8 cellular contexts compared by ENCODE assay signal in the genomic region with DNA sequence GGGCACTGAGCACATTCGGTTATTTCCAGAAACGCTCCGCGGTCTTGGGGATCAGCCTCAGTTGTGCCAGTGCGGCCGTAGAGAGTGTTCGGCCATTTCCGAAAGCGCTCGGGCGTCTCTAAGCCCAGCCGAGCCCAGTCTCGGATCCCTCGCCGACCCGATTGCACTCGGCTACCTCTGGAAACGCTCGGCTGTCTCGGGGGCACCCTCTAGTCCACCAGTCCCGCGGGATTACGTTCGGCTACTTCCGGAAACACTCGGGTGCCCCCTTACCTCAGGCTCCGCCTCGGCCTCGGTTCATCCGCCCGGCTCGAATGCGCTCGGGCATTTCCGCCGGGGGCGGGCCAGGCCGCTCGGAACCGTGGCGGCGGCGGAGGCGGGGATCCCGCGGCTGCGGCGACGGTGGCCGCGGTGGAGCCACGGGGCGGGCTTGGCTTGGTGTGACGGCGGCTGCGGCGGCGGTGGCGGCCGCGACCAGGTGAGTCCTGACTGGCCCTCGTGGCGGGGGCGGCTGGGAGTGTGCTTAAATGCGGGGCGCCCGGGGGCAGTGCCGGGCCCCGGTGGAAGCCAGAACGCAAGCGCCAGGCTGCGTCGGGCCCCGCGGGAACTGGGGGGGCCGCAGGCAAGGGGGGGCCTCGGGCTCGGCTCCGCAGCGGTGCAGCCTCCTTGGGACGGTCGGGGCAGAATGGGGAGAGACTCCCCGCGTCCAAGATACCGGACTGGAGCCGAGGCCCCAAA. TPM values are rescaled to one million over a fixed set of nuclear protein-coding genes. Genes with fewer than 3 reads are reported as not detected.
DNase-seq lines count a peak whose midpoint lies in the region; ATAC-seq and TF ChIP-seq lines count a peak whose summit lies in the region.

A gene (plus strand): TSS at position 347 of the 738 bp plus-strand sequence. CDS start 2,717 bp downstream, outside the sequence.

- POLR2A ChIA-PET in activated B cell treated with CpG ODN at 0.5 μM for 24 hours (lab: Charles Lee), result interaction anchor here (0.6 to 2.2 kb wide), 28 partner anchors 10 to 606 kb away, joined by 3 to 20 read pairs (median 8); a partner anchor contains a TSS

- peak within 1 kb of the TSS; percentile 67 to 97 (median 93) for H3K27ac ChIP-seq in skin epidermis

- H3K4me3 ChIP-seq in cardiac fibroblast (replicated peaks in 1 of 2; ENCODE audit: low read depth in 2 of 2, low read length in 2 of 2), result peak within 1 kb of the TSS; percentile 89 to 96
- H3K4me3 ChIP-seq in skin epidermis, result peak within 1 kb of the TSS; percentile 56 to 84 (median 67)

- intact Hi-C loops in activated B cell treated with CpG ODN at 0.5 μM for 24 hours (cut with micrococcal nuclease), result loop anchor here (1.0 to 2.0 kb wide), 14 partner anchors 8 to 369 kb away; a partner anchor contains a TSS

- peak within 1 kb of the TSS; percentile 94 for H3K27ac Mint-ChIP-seq in activated B cell treated with CpG ODN at 0.5 μM for 24 hours

- ATAC-seq in GM19035 (IDR thresholded peaks at IDR 0.05; ENCODE audit: unreplicated experiment) (peak; percentile 72), HG03342 (IDR thresholded peaks at IDR 0.05; ENCODE audit: unreplicated experiment) (peak; percentile 66), activated B cell treated with CpG ODN at 0.5 μM for 24 hours (ENCODE audit: low read depth) (peak; percentile 82)

- peak within 1 kb of the TSS; percentile 89 for H3K4me3 Mint-ChIP-seq in activated B cell treated with CpG ODN at 0.5 μM for 24 hours

- peak; percentile 100 for DNase-seq in AG08396 (ENCODE audit: low spot score)
- DNase-seq in NCI-H345 treated with DMSO at 0.1 percent for 48 hours (lab: John Stamatoyannopoulos, UW; ENCODE audit: unreplicated experiment), result peak; percentile 89
- peak; percentile 99 for DNase-seq in activated B cell treated with CpG ODN at 0.5 μM for 24 hours
- peak; percentile 99 for DNase-seq in cardiac fibroblast (ENCODE audit: low read depth in 2 of 2)
- DNase-seq in iPS-NIHi11 (ENCODE audit: low spot score), result peak; percentile 97

- TF ChIP-seq CTCF in activated B cell treated with CpG ODN at 0.5 μM for 24 hours (IDR thresholded peaks at IDR 0.05) (no peak), cardiac fibroblast (IDR thresholded peaks at IDR 0.05; ENCODE audit: low read depth, low read length) (no peak)

- no peaks in the 10 kb centered on the region for H3K9me3 Mint-ChIP-seq in activated B cell treated with CpG ODN at 0.5 μM for 24 hours

- peaks cover 22% of the 10 kb centered on the region for H3K4me1 Mint-ChIP-seq in activated B cell treated with CpG ODN at 0.5 μM for 24 hours

- CTCF ChIA-PET in activated B cell treated with CpG ODN at 0.5 μM for 24 hours (lab: Charles Lee), result interaction anchor here (0.7 to 2.2 kb wide), 6 partner anchors 11 to 215 kb away, joined by 3 to 18 read pairs (median 4); no protein-coding TSS in a partner anchor

- H3K27me3 Mint-ChIP-seq in activated B cell treated with CpG ODN at 0.5 μM for 24 hours, result no peaks in the 10 kb centered on the region

- H3K36me3 Mint-ChIP-seq in activated B cell treated with CpG ODN at 0.5 μM for 24 hours (ENCODE audit: low read depth), result peaks cover 28% of the 10 kb centered on the region

RNA-seq across cellular contexts. Expression of the gene that starts here (rescaled TPM):
- 12.0 and 12.7 TPM in 2 replicates for total RNA-seq in activated B cell treated with CpG ODN at 0.5 μM for 24 hours

Comparison
In these comparisons a context has a peak if more than half of its experiments do, and no peak if none do; other contexts are left out.
1. Peak in every context shown above with its lines: DNase-seq, ATAC-seq, H3K4me3 ChIP-seq and H3K27ac ChIP-seq.